In the genomic region with DNA sequence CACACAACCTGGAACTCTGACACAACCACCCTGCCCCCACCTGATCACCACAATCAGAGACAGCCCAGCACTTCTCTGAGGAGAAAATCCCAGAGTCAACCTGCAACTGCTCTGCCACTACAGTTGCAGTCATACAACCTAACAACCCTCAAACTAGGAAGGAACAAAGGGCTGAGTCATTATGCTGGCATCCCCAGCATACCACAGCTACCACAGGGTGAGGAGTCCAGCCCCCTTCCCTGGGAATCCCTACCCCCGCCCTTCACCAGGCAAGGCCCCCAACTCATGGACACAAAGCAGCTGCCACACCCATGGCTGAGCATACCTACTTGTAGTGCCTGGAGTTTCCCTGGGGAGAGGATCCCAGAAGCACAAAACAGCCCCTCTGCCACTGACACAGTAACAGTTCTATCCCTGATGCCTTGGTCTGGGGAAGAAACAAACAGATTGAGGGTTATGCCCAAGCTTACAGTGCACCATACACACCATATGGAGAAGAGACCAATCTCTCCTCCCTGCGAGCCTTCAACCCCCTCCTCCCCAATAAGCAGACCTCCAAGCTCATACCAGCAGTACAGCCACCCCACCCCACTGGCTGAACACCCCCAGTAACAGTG, we compare ENCODE assay signal across 11 cellular contexts.
DNase-seq lines count a peak whose midpoint lies in the region; ATAC-seq, FAIRE-seq and TF ChIP-seq lines count a peak whose summit lies in the region.
"Had no signal": no experiment of that assay in that cellular context is flagged by ENCODE, and none has a peak within 500 bp of the region (broad histone marks: within the 10 kb centered on the region; RNA-seq: fewer than 3 reads in every experiment).

No MANE protein-coding gene starts in this region.

- H3K4me3 ChIP-seq in HepG2 (replicated peaks in 1 of 3; ENCODE audit: insufficient read depth in 1 of 3, low read depth in 2 of 3, low read length in 3 of 3) = no peak overlapping the region
- no peak overlapping the region for H3K4me3 ChIP-seq in right lobe of liver

- H3K27ac ChIP-seq in HepG2 (ENCODE audit: extremely low read length, insufficient read depth, low read length) (no peak overlapping the region), right lobe of liver (no peak overlapping the region)

- TF ChIP-seq EP300 in HepG2 (IDR thresholded peaks at IDR 0.05; ENCODE audit: low read depth in 2 of 2, low read length in 2 of 2) = no peak
- no peak for TF ChIP-seq EP300 in HepG2 (CRISPR knock-in tag; IDR thresholded peaks at IDR 0.05; ENCODE audit: borderline replicate concordance)

- 0 out of 2 replicates have a peak, but pooled peaks cover 6% of the 10 kb centered on the region for H3K4me1 ChIP-seq in HepG2 (ENCODE audit: insufficient read depth, low read length)
- no peaks in the 10 kb centered on the region for H3K4me1 ChIP-seq in right lobe of liver

- no peaks in the 10 kb centered on the region for H4K20me1 ChIP-seq in HepG2 (ENCODE audit: insufficient read depth, low read length)

- ATAC-seq in HepG2 (peak; percentile 57), right lobe of liver (no peak), GM19023 (IDR thresholded peaks at IDR 0.05; ENCODE audit: unreplicated experiment) (no peak)

- in situ Hi-C loops in HepG2 (cut with HindIII; ENCODE audit: extremely low pct_ligation_motif_present, low pct_unique_long_range_greater_than_20kb) = no loop called here

- TF ChIP-seq POLR2A in HepG2 (IDR thresholded peaks at IDR 0.05; ENCODE audit: insufficient read depth in 1 of 2, low read depth in 2 of 2, low read length in 2 of 2) (no peak), right lobe of liver (IDR thresholded peaks at IDR 0.05) (no peak)

- POLR2A ChIA-PET in HepG2 (lab: Yijun Ruan, JAX) = no interaction called here

- no peak for TF ChIP-seq RAD21 in HepG2 (CRISPR knock-in tag; IDR thresholded peaks at IDR 0.05)

- CTCF ChIA-PET in HepG2 (lab: Yijun Ruan, JAX; ENCODE audit: low intra/inter-chr PET ratio, low total read pairs) = no interaction called here

- no peaks in the 10 kb centered on the region for H3K27me3 ChIP-seq in HepG2 (ENCODE audit: control insufficient read depth in 1 of 2, insufficient read depth in 2 of 2, low read length in 2 of 2)
- no peaks in the 10 kb centered on the region for H3K27me3 ChIP-seq in right lobe of liver

- no peak overlapping the region for H2AFZ ChIP-seq in HepG2 (ENCODE audit: low read length)

- no peak overlapping the region for H3K4me2 ChIP-seq in HepG2 (ENCODE audit: low read depth, low read length)

- no peaks in the 10 kb centered on the region for H3K79me2 ChIP-seq in HepG2 (ENCODE audit: insufficient read depth, low read length)

- H3K9me3 ChIP-seq in HepG2 (ENCODE audit: low read length) (no peaks in the 10 kb centered on the region), right lobe of liver (no peaks in the 10 kb centered on the region)

- WGBS in HepG2 (ENCODE audit: low lambda C conversion rate) = 0% methylated on average over 2 of the region's 2 CpGs
- WGBS in right lobe of liver (ENCODE audit: insufficient coverage, low coverage, low lambda C conversion rate, missing lambda C conversion rate) = no CpG with 5 or more reads among the region's 2 CpGs

- DNase-seq in HepG2 (ENCODE audit: low spot score) (peak; percentile 54), right lobe of liver (no peak), T1000 (lab: John Stamatoyannopoulos, UW) (peak; percentile 35), iPS DF 19.7 (ENCODE audit: low read depth, low spot score) (peak; percentile 87), retina (no peak), NCI-H2227 treated with DMSO at 0.1 percent for 48 hours (lab: John Stamatoyannopoulos, UW) (no peak), NCI-H1417 treated with DMSO at 0.1 percent for 48 hours (lab: John Stamatoyannopoulos, UW) (no peak)
- DNase-seq: naive B cell, SHP77 treated with DMSO at 0.1 percent for 48 hours had no signal

- TF ChIP-seq CTCF in HepG2 (CRISPR knock-in tag; IDR thresholded peaks at IDR 0.05) = no peak
- TF ChIP-seq CTCF in right lobe of liver (IDR thresholded peaks at IDR 0.05) = no peak

- no peak overlapping the region for H3K9ac ChIP-seq in HepG2 (ENCODE audit: insufficient read depth, low read depth, low read length)

- intact Hi-C loops in HepG2 (cut with micrococcal nuclease; ENCODE audit: unreplicated experiment) = no loop called here
- intact Hi-C loops in right lobe of liver (cut with DNase I) = no loop called here

- H3K36me3 ChIP-seq in HepG2 (replicated peaks in 1 of 2; ENCODE audit: control insufficient read depth in 1 of 2, insufficient read depth in 2 of 2, low read length in 2 of 2) (no peaks in the 10 kb centered on the region), right lobe of liver (no peaks in the 10 kb centered on the region)

- BruUV-seq in HepG2 (replicated peaks; lab: Mats Ljungman, UMichigan) = no TSS peak

- no peak for FAIRE-seq in HepG2 (lab: Jason Lieb, UNC)
- FAIRE-seq: G401.6 had no signal

TF ChIP-seq in HepG2, 621 proteins besides CTCF, POLR2A, EP300 and RAD21 (continues in another document):
- TF ChIP-seq ZEB1 (IDR thresholded peaks at IDR 0.05; ENCODE audit: insufficient replicate concordance, low read depth) (no peak), TFDP1 (CRISPR knock-in tag; IDR thresholded peaks at IDR 0.05; ENCODE audit: borderline replicate concordance) (no peak), NFE2L2 (IDR thresholded peaks at IDR 0.05; ENCODE audit: low read length) (peak; percentile 17; the same call in 1 of the 2 replicates), ETV5 (CRISPR knock-in tag; IDR thresholded peaks at IDR 0.05; ENCODE audit: borderline replicate concordance) (no peak), ZNF790 (CRISPR knock-in tag; IDR thresholded peaks at IDR 0.05; ENCODE audit: borderline replicate concordance) (no peak), TFAP4 (IDR thresholded peaks at IDR 0.05; ENCODE audit: borderline replicate concordance, low read depth) (no peak), KDM3A (CRISPR knock-in tag; IDR thresholded peaks at IDR 0.05; ENCODE audit: low read depth) (no peak), SSRP1 (CRISPR knock-in tag; IDR thresholded peaks at IDR 0.05) (no peak), FOSL2 (CRISPR knock-in tag; IDR thresholded peaks at IDR 0.05) (peak; percentile 79), SIN3B (IDR thresholded peaks at IDR 0.05; ENCODE audit: low read length) (no peak), SAFB2 (CRISPR knock-in tag; IDR thresholded peaks at IDR 0.05; ENCODE audit: borderline replicate concordance, low read depth) (no peak)
- TF ChIP-seq, protein P1, sequence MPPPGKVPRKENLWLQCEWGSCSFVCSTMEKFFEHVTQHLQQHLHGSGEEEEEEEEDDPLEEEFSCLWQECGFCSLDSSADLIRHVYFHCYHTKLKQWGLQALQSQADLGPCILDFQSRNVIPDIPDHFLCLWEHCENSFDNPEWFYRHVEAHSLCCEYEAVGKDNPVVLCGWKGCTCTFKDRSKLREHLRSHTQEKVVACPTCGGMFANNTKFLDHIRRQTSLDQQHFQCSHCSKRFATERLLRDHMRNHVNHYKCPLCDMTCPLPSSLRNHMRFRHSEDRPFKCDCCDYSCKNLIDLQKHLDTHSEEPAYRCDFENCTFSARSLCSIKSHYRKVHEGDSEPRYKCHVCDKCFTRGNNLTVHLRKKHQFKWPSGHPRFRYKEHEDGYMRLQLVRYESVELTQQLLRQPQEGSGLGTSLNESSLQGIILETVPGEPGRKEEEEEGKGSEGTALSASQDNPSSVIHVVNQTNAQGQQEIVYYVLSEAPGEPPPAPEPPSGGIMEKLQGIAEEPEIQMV (CRISPR knock-in tag; IDR thresholded peaks at IDR 0.05; ENCODE audit: low read depth) = no peak

Comparison
In these comparisons a context has a peak if more than half of its experiments do, and no peak if none do; other contexts are left out.
1. DNase-seq: peak in HepG2 (single experiment), T1000 (single experiment) and iPS DF 19.7 (single experiment); none in right lobe of liver (0 of 3), retina (single experiment), NCI-H2227 treated with DMSO at 0.1 percent for 48 hours (single experiment) and NCI-H1417 treated with DMSO at 0.1 percent for 48 hours (single experiment).